9 cellular contexts compared by ENCODE assay signal in genomic region chr6:44000164-44000842, GRCh38.
A peak's percentile ranks its signal among the peaks of the same experiment; 100 is the strongest.
DNase-seq lines count a peak whose midpoint lies in the region; ATAC-seq, FAIRE-seq and TF ChIP-seq lines count a peak whose summit lies in the region.
"Had no signal": no experiment of that assay in that cellular context is flagged by ENCODE, and none has a peak within 500 bp of the region (broad histone marks: within the 10 kb centered on the region; RNA-seq: fewer than 3 reads in every experiment).

No MANE protein-coding gene starts in this region.

- H3K4me3 Mint-ChIP-seq in T-helper 1 cell treated with Interleukin-12 subunit alpha and Interleukin-12 subunit beta and Interleukin-4 antibody, amounts not matched to agents 30 μg/mL and 1 μg/mL, for 36 hours = peak overlapping the region; percentile 69

- no peaks in the 10 kb centered on the region for H3K36me3 ChIP-seq in HUES6 (ENCODE audit: control insufficient read depth, insufficient read depth, low read length)
- no peaks in the 10 kb centered on the region for H3K36me3 ChIP-seq in lower lobe of right lung
- H3K36me3 ChIP-seq: SJSA1 had no signal

- H3K27me3 Mint-ChIP-seq in T-helper 1 cell treated with Interleukin-12 subunit alpha and Interleukin-12 subunit beta and Interleukin-4 antibody, amounts not matched to agents 30 μg/mL and 1 μg/mL, for 36 hours (ENCODE audit: low read depth) = peaks cover 39% of the 10 kb centered on the region

- intact Hi-C loops in lower lobe of right lung (cut with DNase I) = no loop called here

- peaks cover 9% of the 10 kb centered on the region for H3K4me1 Mint-ChIP-seq in T-helper 1 cell treated with Interleukin-12 subunit alpha and Interleukin-12 subunit beta and Interleukin-4 antibody, amounts not matched to agents 30 μg/mL and 1 μg/mL, for 36 hours (ENCODE audit: low read depth)

- no peaks in the 10 kb centered on the region for H3K9me3 Mint-ChIP-seq in T-helper 1 cell treated with Interleukin-12 subunit alpha and Interleukin-12 subunit beta and Interleukin-4 antibody, amounts not matched to agents 30 μg/mL and 1 μg/mL, for 36 hours

- ATAC-seq in lower lobe of right lung = peak; percentile 78 to 79
- ATAC-seq in GM21526 (IDR thresholded peaks at IDR 0.05; ENCODE audit: low FRiP score, unreplicated experiment) = no peak
- ATAC-seq in HG03108 (IDR thresholded peaks at IDR 0.05; ENCODE audit: unreplicated experiment) = no peak

- H3K27me3 ChIP-seq in HUES6 (ENCODE audit: control insufficient read depth, insufficient read depth, low read length) (peaks cover 19% of the 10 kb centered on the region; the same call in 1 of the 2 replicates), lower lobe of right lung (ENCODE audit: low read depth) (peaks cover 42% of the 10 kb centered on the region)
- H3K27me3 ChIP-seq: SJSA1 had no signal

- H3K4me3 ChIP-seq in HUES6 (ENCODE audit: low read depth, low read length) (no peak overlapping the region; the same call in 1 of the 2 replicates), lower lobe of right lung (peak overlapping the region; percentile 44)
- H3K4me3 ChIP-seq: SJSA1 had no signal

- peak overlapping the region; percentile 89 for H3K27ac Mint-ChIP-seq in T-helper 1 cell treated with Interleukin-12 subunit alpha and Interleukin-12 subunit beta and Interleukin-4 antibody, amounts not matched to agents 30 μg/mL and 1 μg/mL, for 36 hours

- no peaks in the 10 kb centered on the region for H3K36me3 Mint-ChIP-seq in T-helper 1 cell treated with Interleukin-12 subunit alpha and Interleukin-12 subunit beta and Interleukin-4 antibody, amounts not matched to agents 30 μg/mL and 1 μg/mL, for 36 hours (ENCODE audit: low read depth)

- peak; percentile 48 for DNase-seq in SIG-M5 treated with dmso at 0.1 percent for 504 hours (lab: John Stamatoyannopoulos, UW; ENCODE audit: unreplicated experiment)
- DNase-seq in SIG-M5 (lab: John Stamatoyannopoulos, UW) = no peak
- DNase-seq in lower lobe of right lung = peak; percentile 87
- DNase-seq in D721Med (ENCODE audit: insufficient read length, low spot score) = no peak

- H3K27ac ChIP-seq in HUES6 (ENCODE audit: low read depth, low read length) (peak overlapping the region; percentile 8; the same call in 1 of the 2 replicates), lower lobe of right lung (peak overlapping the region; percentile 74)
- H3K27ac ChIP-seq: SJSA1 had no signal

- H3K9me3 ChIP-seq in HUES6 (ENCODE audit: control insufficient read depth, insufficient read depth, low read depth, low read length) = no peaks in the 10 kb centered on the region
- H3K9me3 ChIP-seq in lower lobe of right lung = no peaks in the 10 kb centered on the region
- H3K9me3 ChIP-seq: SJSA1 had no signal

- peak overlapping the region; percentile 67 for H3K9ac ChIP-seq in HUES6 (ENCODE audit: low read length)

- no peak for FAIRE-seq in D721Med (lab: Jason Lieb, UNC)

- TF ChIP-seq CTCF in lower lobe of right lung (IDR thresholded peaks at IDR 0.05) (no peak), D721Med (IDR thresholded peaks at IDR 0.05; ENCODE audit: insufficient read depth, missing control alignments) (no peak)

- H3K4me1 ChIP-seq in HUES6 (ENCODE audit: control insufficient read depth, insufficient read depth, low read length) = peaks cover 43% of the 10 kb centered on the region
- peaks cover 14% of the 10 kb centered on the region for H3K4me1 ChIP-seq in lower lobe of right lung

Comparison
In these comparisons a context has a peak if more than half of its experiments do, and no peak if none do; other contexts are left out.
1. DNase-seq: peak in SIG-M5 treated with dmso at 0.1 percent for 504 hours (single experiment) and lower lobe of right lung (single experiment); none in SIG-M5 (single experiment) and D721Med (single experiment).
2. ATAC-seq: peak in lower lobe of right lung (2 of 2); none in GM21526 (single experiment) and HG03108 (single experiment).